Comparison of ENCODE assay signal across 8 cellular contexts in the genomic region with DNA sequence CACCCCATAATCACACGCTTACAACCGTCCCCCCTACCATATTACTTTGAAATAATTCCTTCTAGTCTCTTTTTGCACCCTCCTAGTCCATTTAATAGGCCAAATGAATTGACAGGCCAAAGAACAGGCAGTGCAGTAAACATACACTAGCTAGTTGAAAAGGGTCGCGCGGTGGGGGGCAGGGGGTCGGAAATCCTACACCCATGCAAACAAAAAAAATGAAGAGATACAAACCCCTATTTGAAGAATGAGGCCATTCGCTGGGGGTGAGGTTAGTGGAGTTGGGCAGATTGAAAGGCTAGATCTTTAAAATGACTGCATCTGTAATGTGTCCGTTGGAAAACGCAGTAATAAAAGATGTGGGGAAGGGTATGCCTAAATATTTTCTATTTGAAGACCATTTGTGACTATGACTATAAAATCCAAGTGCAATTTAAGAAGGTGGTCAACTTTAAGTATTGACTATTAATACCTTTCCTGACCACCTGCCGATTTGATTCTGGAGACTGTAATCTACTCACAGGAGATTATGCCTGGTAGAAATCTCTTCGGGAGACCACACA. TPM values are rescaled to one million over a fixed set of nuclear protein-coding genes. Genes with fewer than 3 reads are reported as not detected.
DNase-seq lines count a peak whose midpoint lies in the region; ATAC-seq and TF ChIP-seq lines count a peak whose summit lies in the region.

No MANE protein-coding gene starts in this region.

- CTCF ChIA-PET in Caco-2 (lab: Charles Lee) = no interaction called here

- H3K4me3 Mint-ChIP-seq in Caco-2 (ENCODE audit: unreplicated experiment) (peak overlapping the region; percentile 92), nephron progenitor cell (peak overlapping the region; percentile 99)

- peak overlapping the region; percentile 84 for H3K9ac ChIP-seq in Karpas-422 (ENCODE audit: low read length)

- no peak for ATAC-seq in HG03571 (IDR thresholded peaks at IDR 0.05; ENCODE audit: unreplicated experiment)
- ATAC-seq in HG02852 (IDR thresholded peaks at IDR 0.05; ENCODE audit: unreplicated experiment) = no peak

- no peaks in the 10 kb centered on the region for H3K4me1 ChIP-seq in Caco-2
- peaks cover 47% of the 10 kb centered on the region for H3K4me1 ChIP-seq in Karpas-422 (ENCODE audit: low read length)

- H3K9me2 ChIP-seq in Karpas-422 (replicated peaks; ENCODE audit: insufficient read depth, low read length) = no peaks in the 10 kb centered on the region

- TF ChIP-seq CTCF in Caco-2 (IDR thresholded peaks at IDR 0.05; ENCODE audit: insufficient read depth in 1 of 2, low read depth in 1 of 2, low read length in 1 of 2, severe bottlenecking in 1 of 2, unreplicated experiment in 1 of 2) = no peak
- no peak for TF ChIP-seq CTCF in nephron progenitor cell (IDR thresholded peaks at IDR 0.05)

- H4K20me1 ChIP-seq in Karpas-422 (ENCODE audit: insufficient read depth, low read depth, low read length) = no peaks in the 10 kb centered on the region

- peaks cover 4% of the 10 kb centered on the region for H3K4me1 Mint-ChIP-seq in Caco-2 (ENCODE audit: low read depth, unreplicated experiment)
- H3K4me1 Mint-ChIP-seq in nephron progenitor cell = peaks cover 42% of the 10 kb centered on the region

- DNase-seq in Caco-2 (no peak), Karpas-422 (no peak), nephron progenitor cell (peak; percentile 19), NK-92 (lab: John Stamatoyannopoulos, UW; ENCODE audit: unreplicated experiment) (no peak), LoVo (ENCODE audit: low spot score) (no peak)

- H3K9me3 ChIP-seq in Caco-2 = no peaks in the 10 kb centered on the region
- no peaks in the 10 kb centered on the region for H3K9me3 ChIP-seq in Karpas-422 (ENCODE audit: low read length)

- no peaks in the 10 kb centered on the region for H3K9me3 Mint-ChIP-seq in Caco-2 (ENCODE audit: unreplicated experiment)
- no peaks in the 10 kb centered on the region for H3K9me3 Mint-ChIP-seq in nephron progenitor cell

- peak overlapping the region; percentile 90 for H3K27ac Mint-ChIP-seq in Caco-2 (ENCODE audit: unreplicated experiment)
- H3K27ac Mint-ChIP-seq in nephron progenitor cell = peak overlapping the region; percentile 100

- H2AFZ ChIP-seq in Karpas-422 (ENCODE audit: low read length) = peak overlapping the region; percentile 89

- H3K79me2 ChIP-seq in Karpas-422 (ENCODE audit: low read length) = peaks cover 34% of the 10 kb centered on the region

- BruUV-seq in Caco-2 (replicated peaks; lab: Mats Ljungman, UMichigan) = no TSS peak

- intact Hi-C loops in Caco-2 (cut with micrococcal nuclease; ENCODE audit: unreplicated experiment) = no loop called here

- no peak overlapping the region; the same call in 1 of the 2 replicates for H3K27ac ChIP-seq in Karpas-422 (ENCODE audit: low read length)
- H3K27ac ChIP-seq in cingulate gyrus (ENCODE audit: low read depth, low read length) = peak overlapping the region; percentile 87

- H3K27me3 ChIP-seq in Caco-2 (replicated peaks; ENCODE audit: control insufficient read depth, insufficient read depth, low read length) (no peaks in the 10 kb centered on the region), Karpas-422 (ENCODE audit: low read length) (no peaks in the 10 kb centered on the region)

- H3K27me3 Mint-ChIP-seq in Caco-2 (ENCODE audit: insufficient read depth, unreplicated experiment) = peaks cover 5% of the 10 kb centered on the region
- H3K27me3 Mint-ChIP-seq in nephron progenitor cell (ENCODE audit: low read depth, poor library complexity) = peaks cover 4% of the 10 kb centered on the region

- H3K36me3 ChIP-seq in Caco-2 (ENCODE audit: control insufficient read depth, insufficient read depth, low read length) (no peaks in the 10 kb centered on the region), Karpas-422 (ENCODE audit: insufficient read depth, low read length) (no peaks in the 10 kb centered on the region)

- POLR2A ChIA-PET in Caco-2 (lab: Charles Lee) = no interaction called here

- H3K4me3 ChIP-seq in Caco-2 (ENCODE audit: low read depth, low read length) (peak overlapping the region; percentile 69), Karpas-422 (ENCODE audit: low read length) (peak overlapping the region; percentile 87)

- peak overlapping the region; percentile 81 for H3K4me2 ChIP-seq in Karpas-422 (ENCODE audit: low read depth, low read length, poor library complexity, severe bottlenecking)

- H3K36me3 Mint-ChIP-seq in Caco-2 (ENCODE audit: insufficient read depth, unreplicated experiment) (no peaks in the 10 kb centered on the region), nephron progenitor cell (ENCODE audit: low read depth) (no peaks in the 10 kb centered on the region)

RNA-seq across cellular contexts. Expression of a gene that starts 0.9 kb away (rescaled TPM):
- 2.0 and 3.2 TPM in 2 replicates for total RNA-seq in Caco-2 (2022)
- total RNA-seq in Karpas-422 (2014; rRNA removed; shearing (Covaris generic); ENCODE audit: low replicate concordance) = 13.5 and 33.7 TPM in 2 replicates

RNA-seq across cellular contexts. Expression of a gene that starts 58.1 kb away (rescaled TPM):
- total RNA-seq in Caco-2 (2022) = 1.3 TPM in 2 replicates
- total RNA-seq in Karpas-422 (2014; rRNA removed; shearing (Covaris generic); ENCODE audit: low replicate concordance) = 0.61 and 1.1 TPM in 2 replicates
